15 cellular contexts compared by ENCODE assay signal in the genomic region with DNA sequence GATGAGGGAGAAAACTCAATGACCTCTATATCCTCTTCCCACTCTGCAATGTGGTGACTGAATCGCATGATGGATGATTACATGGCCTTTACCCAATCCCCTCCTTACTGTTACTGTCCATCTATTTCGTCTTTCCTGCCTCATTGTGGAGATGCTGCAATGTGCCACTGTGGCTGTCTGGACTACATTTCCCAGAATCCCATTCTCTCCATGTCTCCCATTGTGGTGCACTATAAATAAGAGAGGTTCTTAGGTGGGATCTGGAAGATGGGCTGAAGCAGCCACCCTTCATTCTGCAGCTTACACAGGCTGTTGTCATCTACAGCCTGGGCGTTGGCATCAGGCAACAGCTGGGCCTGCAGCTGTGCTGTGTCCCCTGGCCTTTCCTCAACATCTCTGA.
A peak's percentile ranks its signal among the peaks of the same experiment; 100 is the strongest.
DNase-seq lines count a peak whose midpoint lies in the region; ATAC-seq and TF ChIP-seq lines count a peak whose summit lies in the region.
"Had no signal": no experiment of that assay in that cellular context is flagged by ENCODE, and none has a peak within 500 bp of the region (broad histone marks: within the 10 kb centered on the region; RNA-seq: fewer than 3 reads in every experiment).

No MANE protein-coding gene starts in this region.

- no peaks in the 10 kb centered on the region for H3K36me3 Mint-ChIP-seq in WTC11

- no peak for TF ChIP-seq CTCF in WTC11 (IDR thresholded peaks at IDR 0.05)

- H3K27ac Mint-ChIP-seq in WTC11: no peak overlapping the region
- H3K27ac Mint-ChIP-seq: CD4-positive, alpha-beta T cell had no signal

- CTCF ChIA-PET in WTC11 (lab: Charles Lee): no interaction called here

- H3K27me3 Mint-ChIP-seq in WTC11 (ENCODE audit: low read depth): no peaks in the 10 kb centered on the region
- H3K27me3 Mint-ChIP-seq: CD4-positive, alpha-beta T cell had no signal

- H3K9me3 Mint-ChIP-seq in WTC11: no peaks in the 10 kb centered on the region; the same call in 1 of the 2 replicates
- H3K9me3 Mint-ChIP-seq: CD4-positive, alpha-beta T cell had no signal

- DNase-seq in DMS 273 (lab: John Stamatoyannopoulos, UW; ENCODE audit: unreplicated experiment) (peak; percentile 17), DMS 273 treated with DMSO at 0.1 percent for 48 hours (lab: John Stamatoyannopoulos, UW) (no peak), WTC11 (ENCODE audit: low spot score) (no peak), iPS DF 19.7 (ENCODE audit: low read depth, low spot score) (peak; percentile 12), HT-29 (ENCODE audit: low spot score) (no peak), COR-L47 (lab: John Stamatoyannopoulos, UW) (no peak)
- DNase-seq: AML-193; CD4-positive, alpha-beta T cell; DMS53; DND-41; EL; HCEC 1CT had no signal

- ATAC-seq in WTC11 (peak; percentile 52; the same call in 1 of the 2 replicates), GM21786 (IDR thresholded peaks at IDR 0.05; ENCODE audit: unreplicated experiment) (no peak)
- ATAC-seq: A549, GM12878 had no signal

- POLR2A ChIA-PET in WTC11 (lab: Charles Lee): no interaction called here

- H3K4me1 Mint-ChIP-seq in WTC11: peaks cover 7% of the 10 kb centered on the region; the same call in 1 of the 2 replicates

- no peak overlapping the region for H3K4me3 Mint-ChIP-seq in WTC11
- H3K4me3 Mint-ChIP-seq: CD4-positive, alpha-beta T cell had no signal

TF ChIP-seq in WTC11, 78 proteins besides CTCF, POLR2A, EP300 and RAD21:
- TF ChIP-seq FOXP4 (CRISPR knock-in tag; IDR thresholded peaks at IDR 0.05) (no peak), KAT7 (CRISPR knock-in tag; IDR thresholded peaks at IDR 0.05; ENCODE audit: borderline replicate concordance) (no peak), GABPB1 (CRISPR knock-in tag; IDR thresholded peaks at IDR 0.05) (no peak), ATF6 (CRISPR knock-in tag; IDR thresholded peaks at IDR 0.05) (no peak), USF1 (CRISPR knock-in tag; IDR thresholded peaks at IDR 0.05) (no peak), NFATC4 (CRISPR knock-in tag; IDR thresholded peaks at IDR 0.05) (no peak), ZNF138 (CRISPR knock-in tag; conservative IDR thresholded peaks at IDR 0.05) (no peak), NR2C2 (CRISPR knock-in tag; IDR thresholded peaks at IDR 0.05) (no peak), IRF1 (CRISPR knock-in tag; IDR thresholded peaks at IDR 0.05) (no peak), CBFB (CRISPR knock-in tag; IDR thresholded peaks at IDR 0.05; ENCODE audit: low read depth) (no peak), ZNF263 (CRISPR knock-in tag; IDR thresholded peaks at IDR 0.05; ENCODE audit: low read depth) (no peak), NFE2L1 (CRISPR knock-in tag; IDR thresholded peaks at IDR 0.05) (no peak), SMAD3 (CRISPR knock-in tag; IDR thresholded peaks at IDR 0.05; ENCODE audit: borderline replicate concordance) (no peak)

Comparison
In these comparisons a context has a peak if more than half of its experiments do, and no peak if none do; other contexts are left out.
1. DNase-seq: peak in DMS 273 (single experiment) and iPS DF 19.7 (single experiment); none in DMS 273 treated with DMSO at 0.1 percent for 48 hours (single experiment), WTC11 (single experiment), HT-29 (single experiment) and COR-L47 (single experiment).